ENCODE assay signal across 1 cellular context in genomic region chr10:103554488-103555320, GRCh38.
A peak's percentile ranks its signal among the peaks of the same experiment; 100 is the strongest.
TF ChIP-seq lines count a peak whose summit lies in the region.

No MANE protein-coding gene starts in this region.

TF ChIP-seq in HEK293, 187 proteins besides CTCF, POLR2A, EP300 and RAD21 (continued from another document):
- peak; percentile 55; the same call in 1 of the 2 replicates for TF ChIP-seq ZNF398 (tag by site-specific recombination; IDR thresholded peaks at IDR 0.05)
- no peak for TF ChIP-seq ZNF350 (tag by site-specific recombination; IDR thresholded peaks at IDR 0.05)
- no peak for TF ChIP-seq ZNF311 (tag by site-specific recombination; IDR thresholded peaks at IDR 0.05; ENCODE audit: borderline replicate concordance)
- peak; percentile 96 for TF ChIP-seq SCRT2 (tag by site-specific recombination; IDR thresholded peaks at IDR 0.05)
- peak; percentile 90; the same call in 1 of the 2 replicates for TF ChIP-seq TRIM28 (IDR thresholded peaks at IDR 0.05; ENCODE audit: borderline replicate concordance, low read length)
- TF ChIP-seq ZNF707 (tag by site-specific recombination; IDR thresholded peaks at IDR 0.05), result no peak
- no peak for TF ChIP-seq ZNF791 (tag by site-specific recombination; IDR thresholded peaks at IDR 0.05)
- TF ChIP-seq KLF1 (tag by site-specific recombination; IDR thresholded peaks at IDR 0.05), result peak; percentile 57
- TF ChIP-seq ZNF211 (tag by site-specific recombination; IDR thresholded peaks at IDR 0.05; ENCODE audit: low read depth), result no peak
- no peak for TF ChIP-seq ZNF521 (tag by site-specific recombination; IDR thresholded peaks at IDR 0.05)
- peak; percentile 58 for TF ChIP-seq PRDM10 (tag by site-specific recombination; IDR thresholded peaks at IDR 0.05)
- no peak for TF ChIP-seq ZNF621 (tag by site-specific recombination; IDR thresholded peaks at IDR 0.05)
- TF ChIP-seq ZNF169 (tag by site-specific recombination; IDR thresholded peaks at IDR 0.05), result no peak
- TF ChIP-seq TSHZ1 (tag by site-specific recombination; IDR thresholded peaks at IDR 0.05; ENCODE audit: borderline replicate concordance), result no peak
- TF ChIP-seq ZNF26 (tag by site-specific recombination; IDR thresholded peaks at IDR 0.05), result no peak
- no peak for TF ChIP-seq ZNF114 (tag by site-specific recombination; IDR thresholded peaks at IDR 0.05)
- TF ChIP-seq ZNF768 (tag by site-specific recombination; IDR thresholded peaks at IDR 0.05), result no peak
- TF ChIP-seq ZNF513 (tag by site-specific recombination; IDR thresholded peaks at IDR 0.05), result peak; percentile 91
- TF ChIP-seq GLIS2 (tag by site-specific recombination; IDR thresholded peaks at IDR 0.05), result no peak
- TF ChIP-seq SCRT1 (tag by site-specific recombination; IDR thresholded peaks at IDR 0.05; ENCODE audit: borderline replicate concordance), result peak; percentile 89
- no peak for TF ChIP-seq ZNF24 (tag by site-specific recombination; IDR thresholded peaks at IDR 0.05)
